ENCODE assay signal across 7 cellular contexts in genomic region chr2:13334071-13334470, GRCh38.
DNase-seq lines count a peak whose midpoint lies in the region; ATAC-seq, FAIRE-seq and TF ChIP-seq lines count a peak whose summit lies in the region.
"Not testable (repeated sequence)": the region's sequence is repeated elsewhere in the genome, so short reads cannot be mapped to it uniquely, and the experiment has no call there.

No MANE protein-coding gene starts in this region.

- not testable (repeated sequence) for TF ChIP-seq POLR2A in GM12891 (IDR thresholded peaks at IDR 0.05; ENCODE audit: low read depth, low read length); HepG2 (IDR thresholded peaks at IDR 0.05; ENCODE audit: insufficient read depth in 1 of 2, low read depth in 2 of 2, low read length in 2 of 2)

- FAIRE-seq in GM12891 (lab: Jason Lieb, UNC) (peak; percentile 45), RCC 7860 (lab: Jason Lieb, UNC) (peak; percentile 100), colon (lab: Jason Lieb, UNC) (peak; percentile 100), HepG2 (lab: Jason Lieb, UNC) (peak; percentile 99)

- H3K9me3 ChIP-seq in HepG2 (ENCODE audit: low read length) = peaks cover 66% of the 10 kb centered on the region

- intact Hi-C loops in HepG2 (cut with micrococcal nuclease; ENCODE audit: unreplicated experiment) = not testable (repeated sequence)

- CTCF ChIA-PET in HepG2 (lab: Yijun Ruan, JAX; ENCODE audit: low intra/inter-chr PET ratio, low total read pairs) = not testable (repeated sequence)

- not testable (repeated sequence) for H3K4me1 ChIP-seq in HepG2 (ENCODE audit: insufficient read depth, low read length)

- ATAC-seq in HepG2 = not testable (repeated sequence)

- not testable (repeated sequence) for H3K27ac ChIP-seq in HepG2 (ENCODE audit: extremely low read length, insufficient read depth, low read length)

- H3K79me2 ChIP-seq in HepG2 (ENCODE audit: insufficient read depth, low read length) = not testable (repeated sequence)

- BruUV-seq in HepG2 (replicated peaks; lab: Mats Ljungman, UMichigan) = not testable (repeated sequence)

- not testable (repeated sequence) for TF ChIP-seq RAD21 in HepG2 (CRISPR knock-in tag; IDR thresholded peaks at IDR 0.05)

- not testable (repeated sequence) for H3K4me3 ChIP-seq in LNCaP clone FGC (ENCODE audit: low read depth, low read length); HepG2 (replicated peaks in 1 of 3; ENCODE audit: insufficient read depth in 1 of 3, low read depth in 2 of 3, low read length in 3 of 3)

- not testable (repeated sequence) for H3K27me3 ChIP-seq in HepG2 (ENCODE audit: control insufficient read depth in 1 of 2, insufficient read depth in 2 of 2, low read length in 2 of 2)

- not testable (repeated sequence) for TF ChIP-seq CTCF in LNCaP clone FGC (IDR thresholded peaks at IDR 0.05; ENCODE audit: control insufficient read depth, extremely low read depth, insufficient read depth); HepG2 (CRISPR knock-in tag; IDR thresholded peaks at IDR 0.05)

- DNase-seq in GM12891 (ENCODE audit: insufficient read length, low spot score); RCC 7860 (ENCODE audit: low spot score); HepG2 (ENCODE audit: low spot score): not testable (repeated sequence)
- DNase-seq in LNCaP clone FGC (ENCODE audit: low read depth) = peak; percentile 6
- peak; percentile 38 for DNase-seq in fibroblast of peridontal ligament (ENCODE audit: extremely low read depth)
- peak; percentile 77 for DNase-seq in renal cortical epithelial cell (ENCODE audit: low read depth)

- H4K20me1 ChIP-seq in HepG2 (ENCODE audit: insufficient read depth, low read length) = not testable (repeated sequence)

- not testable (repeated sequence) for TF ChIP-seq EP300 in HepG2 (IDR thresholded peaks at IDR 0.05; ENCODE audit: low read depth in 2 of 2, low read length in 2 of 2); HepG2 (CRISPR knock-in tag; IDR thresholded peaks at IDR 0.05; ENCODE audit: borderline replicate concordance)

- in situ Hi-C loops in HepG2 (cut with HindIII; ENCODE audit: extremely low pct_ligation_motif_present, low pct_unique_long_range_greater_than_20kb) = not testable (repeated sequence)

- not testable (repeated sequence) for H2AFZ ChIP-seq in HepG2 (ENCODE audit: low read length)

- H3K4me2 ChIP-seq in HepG2 (ENCODE audit: low read depth, low read length) = not testable (repeated sequence)

- not testable (repeated sequence) for H3K9ac ChIP-seq in HepG2 (ENCODE audit: insufficient read depth, low read depth, low read length)

- not testable (repeated sequence) for H3K36me3 ChIP-seq in HepG2 (replicated peaks in 1 of 2; ENCODE audit: control insufficient read depth in 1 of 2, insufficient read depth in 2 of 2, low read length in 2 of 2)

- POLR2A ChIA-PET in HepG2 (lab: Yijun Ruan, JAX) = not testable (repeated sequence)
